Comparison of ENCODE assay signal across 8 cellular contexts in genomic region chr14:104800600-104801283, GRCh38. TPM values are rescaled to one million over a fixed set of nuclear protein-coding genes. Genes with fewer than 3 reads are reported as not detected.
DNase-seq lines count a peak whose midpoint lies in the region; ATAC-seq and TF ChIP-seq lines count a peak whose summit lies in the region.

ZBTB42 (plus strand) TSS chr14:104801101; CDS start chr14:104801198, 97 bp downstream.

- H3K27ac ChIP-seq in coronary artery = peak within 1 kb of the TSS; percentile 99

- H3K9me3 ChIP-seq in MG63 = no peaks in the 10 kb centered on the region

- no peak for TF ChIP-seq CTCF in coronary artery (IDR thresholded peaks at IDR 0.05)

- peak; percentile 36 for ATAC-seq in GM21515 (IDR thresholded peaks at IDR 0.05; ENCODE audit: unreplicated experiment)
- no peak for ATAC-seq in HG03521 (IDR thresholded peaks at IDR 0.05; ENCODE audit: unreplicated experiment)

- no peaks in the 10 kb centered on the region for H3K36me3 ChIP-seq in MG63

- DNase-seq in D341Med (ENCODE audit: low spot score) (peak; percentile 87), MG63 (peak; percentile 50), coronary artery (ENCODE audit: low spot score) (no peak), lung microvascular endothelial cell (ENCODE audit: low read depth in 2 of 2) (peak; percentile 53 to 70)
- DNase-seq in activated CD4-positive, alpha-beta T cell treated with anti-CD3 and anti-CD28 coated beads for 24 hours (ENCODE audit: low read depth in 2 of 2) = peak; percentile 30 to 56
- DNase-seq in stimulated activated CD8-positive, alpha-beta memory T cell treated with anti-CD3 and anti-CD28 coated beads, Interleukin-7, amount 100 ng/mL, for 24 hours (ENCODE audit: low read depth) = peak; percentile 19

- H3K27me3 ChIP-seq in MG63 = no peaks in the 10 kb centered on the region

- H3K4me3 ChIP-seq in MG63 = peak within 1 kb of the TSS; percentile 47
- peak within 1 kb of the TSS; percentile 79 for H3K4me3 ChIP-seq in coronary artery

RNA-seq across cellular contexts. Expression of gene ZBTB42, which starts in this region (rescaled TPM):
- total RNA-seq in MG63 (2014; rRNA removed; shearing (Covaris generic); ENCODE audit: low replicate concordance) = 2.5 and 3.9 TPM in 2 replicates
- 2.6 and 4.4 TPM in 2 replicates for total RNA-seq in lung microvascular endothelial cell
